Comparison of ENCODE assay signal across 11 cellular contexts in the genomic region with DNA sequence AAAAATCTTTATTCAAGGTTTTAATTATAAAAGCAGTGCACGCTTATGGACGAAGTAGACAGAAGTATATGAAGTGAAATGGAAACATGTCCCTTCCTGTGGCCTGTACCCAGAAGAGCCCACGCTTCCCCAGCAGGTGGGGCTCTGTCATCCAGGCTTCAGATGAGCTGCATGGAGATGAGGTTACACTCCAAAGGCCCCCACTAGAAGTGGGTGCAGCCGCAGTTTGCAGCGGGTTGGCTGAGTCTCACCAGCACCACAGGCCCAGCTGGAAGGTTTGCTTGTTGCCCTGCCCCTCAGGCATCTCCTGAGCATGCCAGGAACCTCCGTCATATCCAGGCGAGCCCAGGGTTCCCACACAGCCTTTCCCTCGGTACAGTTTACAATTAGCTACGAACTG. TPM values are rescaled to one million over a fixed set of nuclear protein-coding genes. Genes with fewer than 3 reads are reported as not detected.
DNase-seq lines count a peak whose midpoint lies in the region; TF ChIP-seq lines count a peak whose summit lies in the region.
"Had no signal": no experiment of that assay in that cellular context is flagged by ENCODE, and none has a peak within 500 bp of the region (broad histone marks: within the 10 kb centered on the region; RNA-seq: fewer than 3 reads in every experiment).

No MANE protein-coding gene starts in this region.

- no peaks in the 10 kb centered on the region for H3K9me3 ChIP-seq in AG04450 (ENCODE audit: control insufficient read depth, insufficient read depth, low read length)
- H3K9me3 ChIP-seq: neutrophil had no signal

- H3K36me3 ChIP-seq in kidney epithelial cell (ENCODE audit: control insufficient read depth, insufficient read depth, low read length), result no peaks in the 10 kb centered on the region
- H3K36me3 ChIP-seq: neutrophil had no signal

- POLR2A ChIA-PET in AG04450 (lab: Yijun Ruan, JAX), result no interaction called here

- TF ChIP-seq CTCF in AG04450 (IDR thresholded peaks at IDR 0.05; ENCODE audit: low read depth, low read length), result peak; percentile 16; the same call in 1 of the 2 replicates
- peak; percentile 22; the same call in 1 of the 2 replicates for TF ChIP-seq CTCF in GM12875 (IDR thresholded peaks at IDR 0.05; ENCODE audit: borderline replicate concordance, insufficient read depth, low read depth, low read length)
- peak; percentile 65 for TF ChIP-seq CTCF in kidney epithelial cell (IDR thresholded peaks at IDR 0.05; ENCODE audit: insufficient read depth, low read length, poor library complexity, severe bottlenecking)

- no peaks in the 10 kb centered on the region for H3K27me3 ChIP-seq in AG04450 (ENCODE audit: control insufficient read depth, insufficient read depth, low read length)
- peaks cover 6% of the 10 kb centered on the region for H3K27me3 ChIP-seq in kidney epithelial cell (ENCODE audit: control insufficient read depth, insufficient read depth, low read length)
- H3K27me3 ChIP-seq: neutrophil had no signal

- no peak overlapping the region for H3K27ac ChIP-seq in AG04450 (ENCODE audit: low read depth, low read length)
- H3K27ac ChIP-seq: neutrophil had no signal

- H3K4me3 ChIP-seq in AG04450 (ENCODE audit: low read depth, low read length) (no peak overlapping the region), GM12875 (ENCODE audit: low read depth, low read length) (no peak overlapping the region), kidney epithelial cell (ENCODE audit: low read depth, low read length) (no peak overlapping the region)

- CTCF ChIA-PET in AG04450 (lab: Charles Lee), result no interaction called here

- DNase-seq in AG04450 (ENCODE audit: low read depth, low spot score) (no peak), RPMI7951 (ENCODE audit: low read depth) (peak; percentile 49), kidney epithelial cell (ENCODE audit: low read depth) (no peak), amygdala (lab: John Stamatoyannopoulos, UW) (no peak), NCI-H446 treated with DMSO at 0.1 percent for 48 hours (lab: John Stamatoyannopoulos, UW) (no peak)
- DNase-seq in central memory CD4-positive, alpha-beta T cell, result no peak
- no peak for DNase-seq in stimulated activated CD4-positive, alpha-beta T cell treated with anti-CD3 and anti-CD28 coated beads, Interleukin-2, amount 100 ng/mL, for 24 hours
- DNase-seq: GDM1 had no signal

RNA-seq across cellular contexts. Expression of a gene that starts 33.1 kb away (rescaled TPM):
- not detected in 2 replicates for polyA plus RNA-seq in AG04450 (2011; rRNA removed)
- not detected in 2 replicates for polyA minus RNA-seq in AG04450 (2011; rRNA and poly(A)+ RNA removed)
- not detected in 2 replicates for total RNA-seq in RPMI7951 (2014; rRNA removed; shearing (Covaris generic))
- 0.75 TPM in 1 of 2 replicates, not detected in the other for total RNA-seq in kidney epithelial cell
- total RNA-seq: frontal cortex had no signal
